15 cellular contexts compared by ENCODE assay signal in genomic region chr6:82045965-82046756, GRCh38.
A peak's percentile ranks its signal among the peaks of the same experiment; 100 is the strongest.
DNase-seq lines count a peak whose midpoint lies in the region; TF ChIP-seq lines count a peak whose summit lies in the region.
"Had no signal": no experiment of that assay in that cellular context is flagged by ENCODE, and none has a peak within 500 bp of the region (broad histone marks: within the 10 kb centered on the region; RNA-seq: fewer than 3 reads in every experiment).

No MANE protein-coding gene starts in this region.

- no peak overlapping the region for H3K4me3 ChIP-seq in AG04450 (ENCODE audit: low read depth, low read length)
- no peak overlapping the region for H3K4me3 ChIP-seq in astrocyte of the spinal cord (ENCODE audit: low read depth, low read length)
- H3K4me3 ChIP-seq: right atrium auricular region, upper lobe of right lung had no signal

- in situ Hi-C loops in astrocyte of the spinal cord (cut with HindIII; ENCODE audit: low sequenced_read_pairs): no loop called here

- H3K9me3 ChIP-seq in AG04450 (ENCODE audit: control insufficient read depth, insufficient read depth, low read length): no peaks in the 10 kb centered on the region
- H3K9me3 ChIP-seq: right atrium auricular region, upper lobe of right lung had no signal

- TF ChIP-seq CTCF in AG04450 (IDR thresholded peaks at IDR 0.05; ENCODE audit: low read depth, low read length): no peak
- TF ChIP-seq CTCF in astrocyte of the spinal cord (IDR thresholded peaks at IDR 0.05; ENCODE audit: low read depth, low read length): no peak
- no peak for TF ChIP-seq CTCF in RWPE1 (conservative IDR thresholded peaks at IDR 0.05; ENCODE audit: low read depth)

- DNase-seq in AG04450 (ENCODE audit: low read depth, low spot score) (peak; percentile 7), HEK293T (ENCODE audit: extremely low spot score) (no peak), astrocyte of the spinal cord (ENCODE audit: low read depth, low spot score) (peak; percentile 92), kidney glomerular epithelial cell (lab: John Stamatoyannopoulos, UW) (peak; percentile 40), RWPE1 (ENCODE audit: low spot score) (no peak), DMS153 (lab: John Stamatoyannopoulos, UW) (no peak)
- no peak for DNase-seq in activated naive CD4-positive, alpha-beta T cell treated with Interleukin-2 at 50 U/mL for 16 hours
- DNase-seq in stimulated activated naive CD4-positive, alpha-beta T cell treated with Interleukin-2 at 50 U/mL for 16 hours (lab: John Stamatoyannopoulos, UW): no peak
- DNase-seq: ACHN; activated CD4-positive, alpha-beta T cell treated with anti-CD3 and anti-CD28 coated beads for 48 hours; activated naive CD8-positive, alpha-beta T cell treated with anti-CD3 and anti-CD28 coated beads for 36 hours; activated T-cell treated with anti-CD3 and anti-CD28 coated beads for 4 hours; Right ventricle myocardium superior; upper lobe of right lung had no signal

- POLR2A ChIA-PET in AG04450 (lab: Yijun Ruan, JAX): interaction anchor here (0.6 kb wide), 1 partner anchor 29 kb away, joined by 5 read pairs; no protein-coding TSS in a partner anchor
- POLR2A ChIA-PET in HEK293T (lab: Yijun Ruan, JAX): no interaction called here
- POLR2A ChIA-PET in RWPE1 (lab: Yijun Ruan, JAX; ENCODE audit: low non-redundant PET): no interaction called here

- no peaks in the 10 kb centered on the region for H3K27me3 ChIP-seq in AG04450 (ENCODE audit: control insufficient read depth, insufficient read depth, low read length)
- H3K27me3 ChIP-seq: right atrium auricular region, upper lobe of right lung had no signal

- CTCF ChIA-PET in AG04450 (lab: Charles Lee) (no interaction called here), HEK293T (lab: Yijun Ruan, JAX) (no interaction called here), RWPE1 (lab: Yijun Ruan, JAX) (no interaction called here)

- H3K27ac ChIP-seq in AG04450 (ENCODE audit: low read depth, low read length): no peak overlapping the region
- no peak overlapping the region for H3K27ac ChIP-seq in RWPE1
- H3K27ac ChIP-seq: right atrium auricular region, upper lobe of right lung had no signal

TF ChIP-seq in HEK293T, 16 proteins besides CTCF, POLR2A, EP300 and RAD21:
- TF ChIP-seq ZNF384 (IDR thresholded peaks at IDR 0.05) (no peak), PKNOX1 (IDR thresholded peaks at IDR 0.05) (0 out of 2 replicates have a peak, but pooled peaks have one; percentile 13)

Comparison
In these comparisons a context has a peak if more than half of its experiments do, and no peak if none do; other contexts are left out.
1. DNase-seq: peak in AG04450 (single experiment), astrocyte of the spinal cord (single experiment) and kidney glomerular epithelial cell (single experiment); none in HEK293T (single experiment), RWPE1 (single experiment), DMS153 (single experiment), activated naive CD4-positive, alpha-beta T cell treated with Interleukin-2 at 50 U/mL for 16 hours (single experiment) and stimulated activated naive CD4-positive, alpha-beta T cell treated with Interleukin-2 at 50 U/mL for 16 hours (single experiment).